ENCODE assay signal across 32 cellular contexts in genomic region chr12:122036153-122036552, GRCh38.
"Had no signal": no experiment of that assay in that cellular context is flagged by ENCODE, and none has a peak within 500 bp of the region (broad histone marks: within the 10 kb centered on the region; RNA-seq: fewer than 3 reads in every experiment).

No MANE protein-coding gene starts in this region.

- DNase-seq: activated B cell treated with CpG ODN at 0.5 μM for 24 hours; activated CD4-positive, alpha-beta T cell treated with anti-CD3 and anti-CD28 coated beads for 1 hour; activated CD4-positive, alpha-beta T cell treated with anti-CD3 and anti-CD28 coated beads, Interleukin-2, amount 10 ng/mL, durations not matched to agents 24 days and 14 days; activated CD4-positive, alpha-beta T cell treated with anti-CD3 and anti-CD28 coated beads, Interleukin-2, amount 50 U/mL, for 48 hours; activated CD8-positive, alpha-beta memory T cell treated with anti-CD3 and anti-CD28 coated beads, Interleukin-2, amount 10 ng/mL, durations not matched to agents 7 days and 5 days; activated effector memory CD4-positive, alpha-beta T cell treated with Interleukin-2 at 50 U/mL for 16 hours; activated naive CD4-positive, alpha-beta T cell; activated T-cell treated with anti-CD3 and anti-CD28 coated beads, Interleukin-2, amount 50 U/mL, for 24 hours; body of pancreas; MG63; MV-4-11; NCI-H1092 treated with DMSO at 0.1 percent for 48 hours; NCI-H1417 treated with DMSO at 0.1 percent for 48 hours; NCI-H1694; NCI-H2029; NCI-H2107; NCI-H2171 treated with DMSO at 0.1 percent for 48 hours; NCI-H226; NCI-H510A; NCI-H526 treated with DMSO at 0.1 percent for 48 hours; NCI-H82; OCI-M1; SW 1271; T-helper 9 cell had no signal

- H3K27ac ChIP-seq: KMS-11, SJSA1 had no signal

- ATAC-seq: activated CD8-positive, alpha-beta memory T cell treated with anti-CD3 and anti-CD28 coated beads, Interleukin-2, amount 10 ng/mL, durations not matched to agents 7 days and 5 days; body of pancreas; Right ventricle myocardium inferior; SK-N-SH treated with all-trans-retinoic acid at 6 μM for 48 hours had no signal

- H3K36me3 ChIP-seq: MG63, SJSA1 had no signal

- H3K4me3 Mint-ChIP-seq: activated B cell treated with CpG ODN at 0.5 μM for 24 hours; activated CD4-positive, alpha-beta T cell treated with anti-CD3 and anti-CD28 coated beads, Interleukin-2, amount 10 ng/mL, durations not matched to agents 24 days and 14 days; activated CD8-positive, alpha-beta memory T cell treated with anti-CD3 and anti-CD28 coated beads, Interleukin-2, amount 10 ng/mL, durations not matched to agents 7 days and 5 days; activated naive CD4-positive, alpha-beta T cell treated with anti-CD3 and anti-CD28 coated beads, Interleukin-2, amount 50 U/mL, for 24 hours; activated T-cell treated with anti-CD3 and anti-CD28 coated beads, Interleukin-2, amount 50 U/mL, for 24 hours; activated T-helper 1 cell treated with anti-CD3 and anti-CD28 coated beads, Interleukin-12 subunit alpha, Interleukin-12 subunit beta, Interleukin-2, Interleukin-4 antibody, amounts not matched to agents 30 ng/mL and 10 ng/mL and 1 ng/mL, durations not matched to agents 14 hours and 24 hours and 36 hours; central memory CD8-positive, alpha-beta T cell had no signal

- H3K9me3 ChIP-seq: ascending aorta, body of pancreas, MG63, SJSA1 had no signal

- H3K4me1 ChIP-seq: SJSA1 had no signal

- H3K27ac Mint-ChIP-seq: activated B cell treated with CpG ODN at 0.5 μM for 24 hours; activated CD4-positive, alpha-beta T cell treated with anti-CD3 and anti-CD28 coated beads, Interleukin-2, amount 10 ng/mL, durations not matched to agents 24 days and 14 days; activated CD8-positive, alpha-beta memory T cell treated with anti-CD3 and anti-CD28 coated beads, Interleukin-2, amount 10 ng/mL, durations not matched to agents 7 days and 5 days; activated naive CD4-positive, alpha-beta T cell treated with anti-CD3 and anti-CD28 coated beads, Interleukin-2, amount 50 U/mL, for 24 hours; activated T-cell treated with anti-CD3 and anti-CD28 coated beads, Interleukin-2, amount 50 U/mL, for 24 hours; activated T-helper 1 cell treated with anti-CD3 and anti-CD28 coated beads, Interleukin-12 subunit alpha, Interleukin-12 subunit beta, Interleukin-2, Interleukin-4 antibody, amounts not matched to agents 30 ng/mL and 10 ng/mL and 1 ng/mL, durations not matched to agents 14 hours and 24 hours and 36 hours had no signal

- H3K4me3 ChIP-seq: ascending aorta, body of pancreas, MG63, SJSA1 had no signal

- H3K4me1 Mint-ChIP-seq: activated CD4-positive, alpha-beta T cell treated with anti-CD3 and anti-CD28 coated beads, Interleukin-2, amount 10 ng/mL, durations not matched to agents 24 days and 14 days; activated CD8-positive, alpha-beta memory T cell treated with anti-CD3 and anti-CD28 coated beads, Interleukin-2, amount 10 ng/mL, durations not matched to agents 7 days and 5 days; activated naive CD4-positive, alpha-beta T cell treated with anti-CD3 and anti-CD28 coated beads, Interleukin-2, amount 50 U/mL, for 24 hours; central memory CD8-positive, alpha-beta T cell had no signal

- H3K36me3 Mint-ChIP-seq: activated CD8-positive, alpha-beta memory T cell treated with anti-CD3 and anti-CD28 coated beads, Interleukin-2, amount 10 ng/mL, durations not matched to agents 7 days and 5 days; activated naive CD4-positive, alpha-beta T cell treated with anti-CD3 and anti-CD28 coated beads, Interleukin-2, amount 50 U/mL, for 24 hours had no signal

- H3K27me3 Mint-ChIP-seq: activated B cell treated with CpG ODN at 0.5 μM for 24 hours; activated CD4-positive, alpha-beta T cell treated with anti-CD3 and anti-CD28 coated beads, Interleukin-2, amount 10 ng/mL, durations not matched to agents 24 days and 14 days; activated naive CD4-positive, alpha-beta T cell treated with anti-CD3 and anti-CD28 coated beads, Interleukin-2, amount 50 U/mL, for 24 hours; activated T-cell treated with anti-CD3 and anti-CD28 coated beads, Interleukin-2, amount 50 U/mL, for 24 hours; central memory CD8-positive, alpha-beta T cell had no signal

- H3K9me3 Mint-ChIP-seq: activated B cell treated with CpG ODN at 0.5 μM for 24 hours; activated CD4-positive, alpha-beta T cell treated with anti-CD3 and anti-CD28 coated beads, Interleukin-2, amount 10 ng/mL, durations not matched to agents 24 days and 14 days; activated naive CD4-positive, alpha-beta T cell treated with anti-CD3 and anti-CD28 coated beads, Interleukin-2, amount 50 U/mL, for 24 hours; activated T-cell treated with anti-CD3 and anti-CD28 coated beads, Interleukin-2, amount 50 U/mL, for 24 hours; activated T-helper 1 cell treated with anti-CD3 and anti-CD28 coated beads, Interleukin-12 subunit alpha, Interleukin-12 subunit beta, Interleukin-2, Interleukin-4 antibody, amounts not matched to agents 30 ng/mL and 10 ng/mL and 1 ng/mL, durations not matched to agents 14 hours and 24 hours and 36 hours; central memory CD8-positive, alpha-beta T cell had no signal

- H3K27me3 ChIP-seq: ascending aorta, body of pancreas, MG63, SJSA1 had no signal
